In genomic region chr4:53208749-53209148, GRCh38 we compare ENCODE assay signal across 33 cellular contexts.
"Had no signal": no experiment of that assay in that cellular context is flagged by ENCODE, and none has a peak within 500 bp of the region (broad histone marks: within the 10 kb centered on the region; RNA-seq: fewer than 3 reads in every experiment).

No MANE protein-coding gene starts in this region.

- H3K9me3 ChIP-seq: ascending aorta, body of pancreas, breast epithelium, SJSA1, SK-N-SH had no signal

- H3K4me2 ChIP-seq: SK-N-SH had no signal

- H3K4me1 Mint-ChIP-seq: activated CD4-positive, alpha-beta T cell treated with anti-CD3 and anti-CD28 coated beads for 36 hours; activated CD4-positive, alpha-beta T cell treated with anti-CD3 and anti-CD28 coated beads, Interleukin-2, amount 10 ng/mL, durations not matched to agents 7 days and 5 days; activated naive CD4-positive, alpha-beta T cell treated with anti-CD3 and anti-CD28 coated beads, Interleukin-2, amount 50 U/mL, for 24 hours; activated naive CD8-positive, alpha-beta T cell treated with anti-CD3 and anti-CD28 coated beads, Interleukin-2, amount 10 ng/mL, durations not matched to agents 7 days and 5 days had no signal

- H3K27ac Mint-ChIP-seq: activated CD4-positive, alpha-beta T cell treated with anti-CD3 and anti-CD28 coated beads for 36 hours; activated CD4-positive, alpha-beta T cell treated with anti-CD3 and anti-CD28 coated beads, Interleukin-2, amount 10 ng/mL, durations not matched to agents 7 days and 5 days; activated CD8-positive, alpha-beta T cell treated with anti-CD3 and anti-CD28 coated beads, Interleukin-2, amount 10 ng/mL, durations not matched to agents 7 days and 5 days; activated naive CD4-positive, alpha-beta T cell treated with anti-CD3 and anti-CD28 coated beads, Interleukin-2, amount 50 U/mL, for 24 hours; activated naive CD8-positive, alpha-beta T cell treated with anti-CD3 and anti-CD28 coated beads, Interleukin-2, amount 10 ng/mL, durations not matched to agents 7 days and 5 days; activated T-cell treated with anti-CD3 and anti-CD28 coated beads, Interleukin-2, amount 50 U/mL, for 24 hours; activated T-helper 2 cell treated with anti-CD3 and anti-CD28 coated beads, Interferon-gamma antibody, Interleukin-2, Interleukin-4, amounts not matched to agents 10 μg/mL and 5 μg/mL and 100 μg/mL, durations not matched to agents 14 hours and 24 hours and 36 hours; T-helper 1 cell treated with Interleukin-12 subunit alpha and Interleukin-12 subunit beta and Interleukin-4 antibody, amounts not matched to agents 30 μg/mL and 1 μg/mL, for 36 hours; T-helper 2 cell treated with Interferon-gamma antibody and Interleukin-4, amounts not matched to agents 5 μg/mL and 100 μg/mL, for 36 hours had no signal

- H3K9ac ChIP-seq: SK-N-SH had no signal

- FAIRE-seq: TTC549 had no signal

- H3K4me3 Mint-ChIP-seq: activated CD4-positive, alpha-beta T cell treated with anti-CD3 and anti-CD28 coated beads for 36 hours; activated CD4-positive, alpha-beta T cell treated with anti-CD3 and anti-CD28 coated beads, Interleukin-2, amount 10 ng/mL, durations not matched to agents 7 days and 5 days; activated CD8-positive, alpha-beta T cell treated with anti-CD3 and anti-CD28 coated beads, Interleukin-2, amount 10 ng/mL, durations not matched to agents 7 days and 5 days; activated naive CD4-positive, alpha-beta T cell treated with anti-CD3 and anti-CD28 coated beads, Interleukin-2, amount 50 U/mL, for 24 hours; activated naive CD8-positive, alpha-beta T cell treated with anti-CD3 and anti-CD28 coated beads, Interleukin-2, amount 10 ng/mL, durations not matched to agents 7 days and 5 days; activated T-cell treated with anti-CD3 and anti-CD28 coated beads, Interleukin-2, amount 50 U/mL, for 24 hours; T-helper 1 cell treated with Interleukin-12 subunit alpha and Interleukin-12 subunit beta and Interleukin-4 antibody, amounts not matched to agents 30 μg/mL and 1 μg/mL, for 36 hours; T-helper 2 cell treated with Interferon-gamma antibody and Interleukin-4, amounts not matched to agents 5 μg/mL and 100 μg/mL, for 36 hours had no signal

- H3K4me3 ChIP-seq: ascending aorta, body of pancreas, breast epithelium, MG63, SJSA1 had no signal

- H3K27me3 Mint-ChIP-seq: activated CD4-positive, alpha-beta T cell treated with anti-CD3 and anti-CD28 coated beads for 36 hours; activated CD4-positive, alpha-beta T cell treated with anti-CD3 and anti-CD28 coated beads, Interleukin-2, amount 10 ng/mL, durations not matched to agents 7 days and 5 days; activated naive CD4-positive, alpha-beta T cell treated with anti-CD3 and anti-CD28 coated beads, Interleukin-2, amount 50 U/mL, for 24 hours; activated naive CD8-positive, alpha-beta T cell treated with anti-CD3 and anti-CD28 coated beads, Interleukin-2, amount 10 ng/mL, durations not matched to agents 7 days and 5 days; activated T-cell treated with anti-CD3 and anti-CD28 coated beads, Interleukin-2, amount 50 U/mL, for 24 hours had no signal

- H3K27me3 ChIP-seq: ascending aorta, body of pancreas, breast epithelium, MG63, SJSA1 had no signal

- H3K9me3 Mint-ChIP-seq: activated CD4-positive, alpha-beta T cell treated with anti-CD3 and anti-CD28 coated beads, Interleukin-2, amount 10 ng/mL, durations not matched to agents 7 days and 5 days; activated T-cell treated with anti-CD3 and anti-CD28 coated beads, Interleukin-2, amount 50 U/mL, for 24 hours; activated T-helper 2 cell treated with anti-CD3 and anti-CD28 coated beads, Interferon-gamma antibody, Interleukin-2, Interleukin-4, amounts not matched to agents 10 μg/mL and 5 μg/mL and 100 μg/mL, durations not matched to agents 14 hours and 24 hours and 36 hours; T-helper 1 cell treated with Interleukin-12 subunit alpha and Interleukin-12 subunit beta and Interleukin-4 antibody, amounts not matched to agents 30 μg/mL and 1 μg/mL, for 36 hours; T-helper 2 cell treated with Interferon-gamma antibody and Interleukin-4, amounts not matched to agents 5 μg/mL and 100 μg/mL, for 36 hours had no signal

- ATAC-seq: activated CD4-positive, alpha-beta T cell treated with anti-CD3 and anti-CD28 coated beads for 36 hours; activated CD4-positive, CD25-positive, alpha-beta regulatory T cell treated with anti-CD3 and anti-CD28 coated beads, Interleukin-2, amount 50 U/mL, for 24 hours; activated CD8-positive, alpha-beta T cell treated with anti-CD3 and anti-CD28 coated beads, Interleukin-2, amount 10 ng/mL, durations not matched to agents 7 days and 5 days; body of pancreas; Panc1 had no signal

- DNase-seq: activated CD4-positive, alpha-beta T cell treated with anti-CD3 and anti-CD28 coated beads for 36 hours; activated CD4-positive, alpha-beta T cell treated with anti-CD3 and anti-CD28 coated beads, Interleukin-2, amount 10 ng/mL, durations not matched to agents 7 days and 5 days; activated CD4-positive, alpha-beta T cell treated with anti-CD3 and anti-CD28 coated beads, Interleukin-2, amount 50 U/mL, for 48 hours; activated CD8-positive, alpha-beta T cell treated with anti-CD3 and anti-CD28 coated beads, Interleukin-2, amount 10 ng/mL, durations not matched to agents 7 days and 5 days; activated gamma-delta T cell; activated naive CD4-positive, alpha-beta T cell treated with Interleukin-2 at 50 U/mL for 16 hours; activated naive CD8-positive, alpha-beta T cell treated with anti-CD3 and anti-CD28 coated beads, Interleukin-2, amount 10 ng/mL, durations not matched to agents 7 days and 5 days; activated T-cell treated with anti-CD3 and anti-CD28 coated beads, Interleukin-2, amount 50 U/mL, for 24 hours; amygdala; body of pancreas; cerebellar nuclear complex; Kasumi-1; KG1; MG63; NCI-H1092; NCI-H1436 treated with DMSO at 0.1 percent for 48 hours; NCI-H1694 treated with DMSO at 0.1 percent for 48 hours; NCI-H2029; NCI-H345; NCI-H748 treated with DMSO at 0.1 percent for 48 hours; RPMI8226; SHP77 treated with DMSO at 0.1 percent for 48 hours; SK-N-SH had no signal

- H3K4me1 ChIP-seq: ascending aorta, body of pancreas, breast epithelium had no signal

- H3K27ac ChIP-seq: ascending aorta, body of pancreas, breast epithelium, SJSA1 had no signal

- H3K36me3 ChIP-seq: ascending aorta, breast epithelium, SJSA1 had no signal
